ENCODE assay signal across 8 cellular contexts in the genomic region with DNA sequence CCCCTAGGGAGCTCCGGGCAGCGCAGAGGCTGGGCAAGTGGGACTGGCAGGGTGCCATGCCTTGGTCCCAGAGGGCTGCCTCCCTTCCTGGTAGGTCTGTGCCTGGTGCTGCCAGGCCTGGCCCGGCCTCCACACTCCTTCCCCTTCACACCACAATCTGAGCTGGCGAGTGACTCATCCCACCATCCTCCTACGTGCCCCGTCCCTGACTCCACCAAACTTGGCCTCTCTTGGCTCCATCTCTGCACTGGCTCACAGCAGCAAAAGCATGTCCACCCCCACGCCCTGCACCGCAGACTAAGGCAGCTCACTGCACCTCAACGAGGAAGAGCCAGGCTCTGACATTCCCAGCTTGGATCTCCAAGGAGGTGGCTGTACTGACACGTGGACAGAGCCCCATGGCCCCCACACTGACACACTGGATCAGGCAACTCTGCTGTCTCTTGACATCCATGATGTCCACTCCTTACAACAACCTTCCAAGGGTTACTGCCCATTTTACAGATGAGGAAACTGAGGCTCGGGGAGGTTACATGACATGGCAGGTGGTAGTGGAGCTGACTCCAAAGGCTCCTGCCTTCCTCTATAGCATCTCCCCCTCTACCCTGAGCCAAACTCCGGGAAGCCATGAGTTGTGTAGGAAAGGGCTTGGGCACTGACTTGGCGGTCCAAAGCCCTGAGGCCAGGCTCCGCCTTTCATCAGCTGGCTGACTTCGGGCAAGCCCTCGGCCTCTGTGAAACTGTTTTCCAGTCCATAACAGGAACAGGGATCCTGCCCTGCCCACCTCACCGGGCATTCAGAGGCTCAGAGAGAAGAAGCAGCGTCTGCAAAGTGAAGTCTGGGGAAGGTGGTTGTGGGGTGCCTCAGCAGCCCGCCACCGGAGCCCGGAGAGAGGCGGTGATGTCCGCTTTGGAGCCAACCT. TPM values are rescaled to one million over a fixed set of nuclear protein-coding genes. Genes with fewer than 3 reads are reported as not detected.
A peak's percentile ranks its signal among the peaks of the same experiment; 100 is the strongest.
DNase-seq lines count a peak whose midpoint lies in the region; ATAC-seq and TF ChIP-seq lines count a peak whose summit lies in the region.

No MANE protein-coding gene starts in this region.

- H3K27ac ChIP-seq in esophagus muscularis mucosa (replicated peaks in 1 of 4) = peak overlapping the region in 2 of 4 donors; percentile 17 to 46
- H3K27ac ChIP-seq in thoracic aorta = peak overlapping the region; percentile 55 to 70

- ATAC-seq in thoracic aorta (ENCODE audit: insufficient number of reproducible peaks, low FRiP score, low read depth) (peak; percentile 85), HG03175 (IDR thresholded peaks at IDR 0.05; ENCODE audit: unreplicated experiment) (no peak)

- DNase-seq in CD1c-positive myeloid dendritic cell (ENCODE audit: extremely low spot score) (peak; percentile 88), LHCN-M2 (ENCODE audit: low read depth) (peak; percentile 97), esophagus muscularis mucosa (ENCODE audit: extremely low spot score) (no peak), non-pigmented ciliary epithelial cell (ENCODE audit: low read depth) (peak; percentile 95), thoracic aorta (ENCODE audit: low spot score) (peak; percentile 87), NCI-H82 treated with DMSO at 0.1 percent for 48 hours (lab: John Stamatoyannopoulos, UW; ENCODE audit: unreplicated experiment) (no peak)
- peak; percentile 29 to 55 for DNase-seq in activated CD8-positive, alpha-beta memory T cell treated with anti-CD3 and anti-CD28 coated beads for 4 hours (ENCODE audit: low read depth in 2 of 2)

- H3K4me1 ChIP-seq in esophagus muscularis mucosa (peaks cover 17 to 26% (median 20%) of the 10 kb centered on the region in 4 donors), thoracic aorta (ENCODE audit: control insufficient read depth in 1 of 2, low read depth in 2 of 2) (peaks cover 11 to 34% of the 10 kb centered on the region in 2 donors)

- no peak for TF ChIP-seq EP300 in esophagus muscularis mucosa (IDR thresholded peaks at IDR 0.05)

- 43% methylated on average over 10 of the region's 23 CpGs for WGBS in esophagus muscularis mucosa

- H3K4me3 ChIP-seq in esophagus muscularis mucosa (peak overlapping the region; percentile 26 to 44 (median 36)), thoracic aorta (peak overlapping the region; percentile 64)

- no peaks in the 10 kb centered on the region for H3K36me3 ChIP-seq in esophagus muscularis mucosa
- H3K36me3 ChIP-seq in thoracic aorta = no peaks in the 10 kb centered on the region

- TF ChIP-seq CTCF in esophagus muscularis mucosa (IDR thresholded peaks at IDR 0.05) (no peak), thoracic aorta (IDR thresholded peaks at IDR 0.05) (no peak)

- H3K27me3 ChIP-seq in esophagus muscularis mucosa = no peaks in the 10 kb centered on the region
- no peaks in the 10 kb centered on the region for H3K27me3 ChIP-seq in thoracic aorta (replicated peaks; ENCODE audit: insufficient read depth)

- intact Hi-C loops in esophagus muscularis mucosa (cut with DNase I) = loop anchor here (2.0 to 5.0 kb wide), 3 partner anchors 114 to 691 kb away; no protein-coding TSS in a partner anchor

- H3K9me3 ChIP-seq in esophagus muscularis mucosa (peaks cover 0 to 9% (median 3%) of the 10 kb centered on the region in 4 donors), thoracic aorta (no peaks in the 10 kb centered on the region)

- TF ChIP-seq POLR2A in esophagus muscularis mucosa (IDR thresholded peaks at IDR 0.05; ENCODE audit: low read depth) = no peak

RNA-seq across cellular contexts. Expression of a gene that starts 20.1 kb away (rescaled TPM):
- total RNA-seq in LHCN-M2 (2014; rRNA removed) = not detected in 2 replicates
- not detected for polyA plus RNA-seq in LHCN-M2 (2012)
- 1 to 10 TPM; 2.1 to 5.7 (median 3.1) TPM for total RNA-seq in esophagus muscularis mucosa
- total RNA-seq in thoracic aorta = 10 to 100 TPM in 1 of 2 donors, 1 to 10 TPM in 1; 2.4 to 66.8 TPM

RNA-seq across cellular contexts. Expression of a gene that starts 23.7 kb away (rescaled TPM):
- total RNA-seq in LHCN-M2 (2014; rRNA removed) (not detected in 2 replicates), esophagus muscularis mucosa (not detected), thoracic aorta (under 1 TPM in 1 of 2 donors, not detected in 1; 0.42 TPM)
- not detected for polyA plus RNA-seq in LHCN-M2 (2012)

RNA-seq across cellular contexts. Expression of a gene that starts 29.5 kb away (rescaled TPM):
- total RNA-seq in LHCN-M2 (2014; rRNA removed) = 0.19 and 0.46 TPM in 2 replicates
- 0.05 TPM for polyA plus RNA-seq in LHCN-M2 (2012)
- total RNA-seq in esophagus muscularis mucosa = 1 to 10 TPM in 1 of 4 donors, not detected in 3; 3.3 TPM
- under 1 TPM in 1 of 2 donors, not detected in 1; 0.68 TPM for total RNA-seq in thoracic aorta

RNA-seq across cellular contexts. Expression of a gene that starts 38.5 kb away (rescaled TPM):
- total RNA-seq in LHCN-M2 (2014; rRNA removed) (not detected in 2 replicates), esophagus muscularis mucosa (1 to 10 TPM in 1 of 4 donors, not detected in 3; 2.9 TPM), thoracic aorta (10 to 100 TPM in 1 of 2 donors, 1 to 10 TPM in 1; 6.9 to 18.7 TPM)
- polyA plus RNA-seq in LHCN-M2 (2012) = not detected

RNA-seq across cellular contexts. Expression of a gene that starts 42.8 kb away (rescaled TPM):
- total RNA-seq in LHCN-M2 (2014; rRNA removed) (not detected in 2 replicates), esophagus muscularis mucosa (10 to 100 TPM in 1 of 4 donors, under 1 TPM in 2, not detected in 1; 0.39 to 23.3 (median 0.52) TPM), thoracic aorta (1 to 10 TPM in 1 of 2 donors, not detected in 1; 1.4 TPM)
- not detected for polyA plus RNA-seq in LHCN-M2 (2012)

Comparison
In these comparisons a context has a peak if more than half of its experiments do, and no peak if none do; other contexts are left out.
1. DNase-seq: peak in CD1c-positive myeloid dendritic cell (single experiment), LHCN-M2 (single experiment), activated CD8-positive, alpha-beta memory T cell treated with anti-CD3 and anti-CD28 coated beads for 4 hours (2 of 2), non-pigmented ciliary epithelial cell (single experiment) and thoracic aorta (single experiment); none in esophagus muscularis mucosa (single experiment) and NCI-H82 treated with DMSO at 0.1 percent for 48 hours (single experiment).